In genomic region chr15:97960364-97961066, GRCh38 we compare ENCODE assay signal across 1 cellular context.
A peak's percentile ranks its signal among the peaks of the same experiment; 100 is the strongest.
TF ChIP-seq lines count a peak whose summit lies in the region.

TSS of gene ARRDC4 (plus strand) at chr15:97960703. CDS start at chr15:97960862, 159 bp downstream.

TF ChIP-seq in HepG2, 621 proteins besides CTCF, POLR2A, EP300 and RAD21 (continued from another document and continues in another):
- peak; percentile 75 for TF ChIP-seq RBM39 (IDR thresholded peaks at IDR 0.05; ENCODE audit: low read depth, low read length, poor library complexity, severe bottlenecking)
- peak; percentile 88 for TF ChIP-seq CREB1 (IDR thresholded peaks at IDR 0.05)
- TF ChIP-seq CREB1 (CRISPR knock-in tag; IDR thresholded peaks at IDR 0.05), result peak; percentile 76
- TF ChIP-seq SP5 (CRISPR knock-in tag; IDR thresholded peaks at IDR 0.05; ENCODE audit: borderline replicate concordance, low read depth), result peak; percentile 70
- peak; percentile 40; the same call in 1 of the 2 replicates for TF ChIP-seq TFAP4 (IDR thresholded peaks at IDR 0.05; ENCODE audit: borderline replicate concordance, low read depth)
- no peak for TF ChIP-seq PPARG (CRISPR knock-in tag; conservative IDR thresholded peaks at IDR 0.05)
- TF ChIP-seq SKI (IDR thresholded peaks at IDR 0.05; ENCODE audit: partially characterized antibody), result peak; percentile 12
- no peak for TF ChIP-seq SOX13 (IDR thresholded peaks at IDR 0.05)
- 0 out of 4 replicates have a peak, but pooled peaks of 1 of the 2 experiments have one; percentile 30 for TF ChIP-seq SOX13 (CRISPR knock-in tag; conservative IDR thresholded peaks at IDR 0.05 in 1 of 2, IDR thresholded peaks at IDR 0.05 in 1 of 2)
- TF ChIP-seq ZNF777 (CRISPR knock-in tag; IDR thresholded peaks at IDR 0.05), result peak; percentile 62; the same call in 1 of the 2 replicates
- TF ChIP-seq ZNF563 (CRISPR knock-in tag; IDR thresholded peaks at IDR 0.05), result peak; percentile 42; the same call in 1 of the 2 replicates
- no peak for TF ChIP-seq PAWR (CRISPR knock-in tag; IDR thresholded peaks at IDR 0.05; ENCODE audit: borderline replicate concordance)
- TF ChIP-seq ZNF724P (CRISPR knock-in tag; IDR thresholded peaks at IDR 0.05; ENCODE audit: borderline replicate concordance), result no peak
- peak; percentile 27; the same call in 1 of the 2 replicates for TF ChIP-seq ZNF580 (CRISPR knock-in tag; IDR thresholded peaks at IDR 0.05; ENCODE audit: borderline replicate concordance, low read depth)
- 0 out of 2 replicates have a peak, but pooled peaks have one; percentile 11 for TF ChIP-seq FLYWCH1 (CRISPR knock-in tag; IDR thresholded peaks at IDR 0.05)
- TF ChIP-seq GABPB1 (CRISPR knock-in tag; IDR thresholded peaks at IDR 0.05), result peak; percentile 86
- TF ChIP-seq ERF (CRISPR knock-in tag; IDR thresholded peaks at IDR 0.05), result 0 out of 2 replicates have a peak, but pooled peaks have one; percentile 44
- TF ChIP-seq HNF4A (CRISPR knock-in tag; IDR thresholded peaks at IDR 0.05), result no peak
- no peak for TF ChIP-seq ZNF326 (CRISPR knock-in tag; IDR thresholded peaks at IDR 0.05; ENCODE audit: borderline replicate concordance)
- TF ChIP-seq TBL1XR1 (IDR thresholded peaks at IDR 0.05; ENCODE audit: borderline replicate concordance, low read length, partially characterized antibody), result peak; percentile 52
- peak; percentile 47 for TF ChIP-seq PHF20 (CRISPR knock-in tag; IDR thresholded peaks at IDR 0.05)
- peak; percentile 78 for TF ChIP-seq ZNF687 (CRISPR knock-in tag; IDR thresholded peaks at IDR 0.05)
- peak; percentile 73; the same call in 1 of the 2 replicates for TF ChIP-seq KLF11 (CRISPR knock-in tag; IDR thresholded peaks at IDR 0.05)
- TF ChIP-seq ZSCAN9 (CRISPR knock-in tag; IDR thresholded peaks at IDR 0.05; ENCODE audit: borderline replicate concordance), result 0 out of 2 replicates have a peak, but pooled peaks have one; percentile 7
- TF ChIP-seq ZNF619 (CRISPR knock-in tag; IDR thresholded peaks at IDR 0.05), result no peak
- TF ChIP-seq RAD51 (IDR thresholded peaks at IDR 0.05; ENCODE audit: borderline replicate concordance), result peak; percentile 47
- TF ChIP-seq HDAC2 (CRISPR knock-in tag; IDR thresholded peaks at IDR 0.05), result peak; percentile 45; the same call in 1 of the 2 replicates
- no peak for TF ChIP-seq ZBTB21 (CRISPR knock-in tag; IDR thresholded peaks at IDR 0.05)
- TF ChIP-seq MLXIP (CRISPR knock-in tag; IDR thresholded peaks at IDR 0.05; ENCODE audit: borderline replicate concordance), result peak; percentile 100
- TF ChIP-seq ETV5 (CRISPR knock-in tag; IDR thresholded peaks at IDR 0.05; ENCODE audit: borderline replicate concordance), result peak; percentile 27; the same call in 1 of the 2 replicates
- TF ChIP-seq ZNF788 (CRISPR knock-in tag; IDR thresholded peaks at IDR 0.05; ENCODE audit: borderline replicate concordance), result peak; percentile 35; the same call in 1 of the 2 replicates
- no peak for TF ChIP-seq ZNF280D (CRISPR knock-in tag; IDR thresholded peaks at IDR 0.05)
- TF ChIP-seq KAT8 (CRISPR knock-in tag; IDR thresholded peaks at IDR 0.05), result peak; percentile 73
- peak; percentile 60; the same call in 1 of the 2 replicates for TF ChIP-seq KMT2B (CRISPR knock-in tag; IDR thresholded peaks at IDR 0.05)
- TF ChIP-seq FOXK2 (IDR thresholded peaks at IDR 0.05), result peak; percentile 81
- TF ChIP-seq HDAC1 (CRISPR knock-in tag; IDR thresholded peaks at IDR 0.05), result peak; percentile 87
- peak; percentile 97 for TF ChIP-seq MNT (IDR thresholded peaks at IDR 0.05)
- TF ChIP-seq ELF1 (CRISPR knock-in tag; IDR thresholded peaks at IDR 0.05), result peak; percentile 60
- TF ChIP-seq ZC3H13 (CRISPR knock-in tag; IDR thresholded peaks at IDR 0.05), result 0 out of 2 replicates have a peak, but pooled peaks have one; percentile 66
- TF ChIP-seq ZNF136 (CRISPR knock-in tag; IDR thresholded peaks at IDR 0.05; ENCODE audit: low read depth), result no peak
- TF ChIP-seq KDM5B (CRISPR knock-in tag; IDR thresholded peaks at IDR 0.05; ENCODE audit: borderline replicate concordance), result peak; percentile 5; the same call in 1 of the 2 replicates
- TF ChIP-seq ZBED4 (CRISPR knock-in tag; IDR thresholded peaks at IDR 0.05; ENCODE audit: borderline replicate concordance), result peak; percentile 85; the same call in 1 of the 2 replicates
- TF ChIP-seq POGZ (CRISPR knock-in tag; IDR thresholded peaks at IDR 0.05), result peak; percentile 98
- peak; percentile 71 for TF ChIP-seq CREM (IDR thresholded peaks at IDR 0.05)
- TF ChIP-seq CREM (CRISPR knock-in tag; IDR thresholded peaks at IDR 0.05), result no peak
- TF ChIP-seq PLSCR1 (CRISPR knock-in tag; IDR thresholded peaks at IDR 0.05; ENCODE audit: borderline replicate concordance), result no peak
- peak; percentile 36 for TF ChIP-seq AGO1 (IDR thresholded peaks at IDR 0.05; ENCODE audit: low read depth, low read length, poor library complexity, severe bottlenecking)
- TF ChIP-seq CCDC6 (CRISPR knock-in tag; IDR thresholded peaks at IDR 0.05), result peak; percentile 78
- no peak for TF ChIP-seq ZNF431 (CRISPR knock-in tag; IDR thresholded peaks at IDR 0.05; ENCODE audit: borderline replicate concordance, low read depth)
- TF ChIP-seq SP4 (CRISPR knock-in tag; IDR thresholded peaks at IDR 0.05), result peak; percentile 85
- TF ChIP-seq ZNF850 (CRISPR knock-in tag; conservative IDR thresholded peaks at IDR 0.05), result no peak
